ENCODE assay signal across 1 cellular context in the genomic region with DNA sequence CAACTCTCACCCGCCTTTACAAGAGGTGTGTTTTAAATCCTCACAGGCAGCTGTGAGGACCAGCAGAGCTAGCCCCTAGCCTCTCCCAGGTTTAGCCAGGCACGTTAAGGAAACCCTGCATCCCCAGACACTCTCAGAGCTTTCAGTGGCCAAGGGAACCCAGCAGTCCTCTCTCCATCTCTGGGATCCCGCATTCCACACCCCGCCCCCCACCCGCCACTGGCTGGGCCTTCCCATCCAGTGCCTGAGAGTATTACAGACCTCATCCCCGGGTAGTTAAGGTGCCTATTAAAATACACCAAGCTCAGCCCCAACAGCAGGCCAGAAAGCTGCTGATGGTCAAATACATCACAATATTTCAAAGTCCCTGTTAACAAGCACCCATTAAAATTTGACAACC.
TF ChIP-seq lines count a peak whose summit lies in the region.

No MANE protein-coding gene starts in this region.

TF ChIP-seq in GM23338, 12 proteins besides CTCF, POLR2A, EP300 and RAD21 (continued from another document):
- TF ChIP-seq, protein P1, sequence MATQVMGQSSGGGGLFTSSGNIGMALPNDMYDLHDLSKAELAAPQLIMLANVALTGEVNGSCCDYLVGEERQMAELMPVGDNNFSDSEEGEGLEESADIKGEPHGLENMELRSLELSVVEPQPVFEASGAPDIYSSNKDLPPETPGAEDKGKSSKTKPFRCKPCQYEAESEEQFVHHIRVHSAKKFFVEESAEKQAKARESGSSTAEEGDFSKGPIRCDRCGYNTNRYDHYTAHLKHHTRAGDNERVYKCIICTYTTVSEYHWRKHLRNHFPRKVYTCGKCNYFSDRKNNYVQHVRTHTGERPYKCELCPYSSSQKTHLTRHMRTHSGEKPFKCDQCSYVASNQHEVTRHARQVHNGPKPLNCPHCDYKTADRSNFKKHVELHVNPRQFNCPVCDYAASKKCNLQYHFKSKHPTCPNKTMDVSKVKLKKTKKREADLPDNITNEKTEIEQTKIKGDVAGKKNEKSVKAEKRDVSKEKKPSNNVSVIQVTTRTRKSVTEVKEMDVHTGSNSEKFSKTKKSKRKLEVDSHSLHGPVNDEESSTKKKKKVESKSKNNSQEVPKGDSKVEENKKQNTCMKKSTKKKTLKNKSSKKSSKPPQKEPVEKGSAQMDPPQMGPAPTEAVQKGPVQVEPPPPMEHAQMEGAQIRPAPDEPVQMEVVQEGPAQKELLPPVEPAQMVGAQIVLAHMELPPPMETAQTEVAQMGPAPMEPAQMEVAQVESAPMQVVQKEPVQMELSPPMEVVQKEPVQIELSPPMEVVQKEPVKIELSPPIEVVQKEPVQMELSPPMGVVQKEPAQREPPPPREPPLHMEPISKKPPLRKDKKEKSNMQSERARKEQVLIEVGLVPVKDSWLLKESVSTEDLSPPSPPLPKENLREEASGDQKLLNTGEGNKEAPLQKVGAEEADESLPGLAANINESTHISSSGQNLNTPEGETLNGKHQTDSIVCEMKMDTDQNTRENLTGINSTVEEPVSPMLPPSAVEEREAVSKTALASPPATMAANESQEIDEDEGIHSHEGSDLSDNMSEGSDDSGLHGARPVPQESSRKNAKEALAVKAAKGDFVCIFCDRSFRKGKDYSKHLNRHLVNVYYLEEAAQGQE (IDR thresholded peaks at IDR 0.05; ENCODE audit: unreplicated experiment): no peak
- TF ChIP-seq CREB1 (CRISPR knock-in tag; IDR thresholded peaks at IDR 0.05; ENCODE audit: low read depth): no peak
- no peak for TF ChIP-seq ZNF331 (CRISPR knock-in tag; IDR thresholded peaks at IDR 0.05; ENCODE audit: low read depth)
- TF ChIP-seq, protein P2, sequence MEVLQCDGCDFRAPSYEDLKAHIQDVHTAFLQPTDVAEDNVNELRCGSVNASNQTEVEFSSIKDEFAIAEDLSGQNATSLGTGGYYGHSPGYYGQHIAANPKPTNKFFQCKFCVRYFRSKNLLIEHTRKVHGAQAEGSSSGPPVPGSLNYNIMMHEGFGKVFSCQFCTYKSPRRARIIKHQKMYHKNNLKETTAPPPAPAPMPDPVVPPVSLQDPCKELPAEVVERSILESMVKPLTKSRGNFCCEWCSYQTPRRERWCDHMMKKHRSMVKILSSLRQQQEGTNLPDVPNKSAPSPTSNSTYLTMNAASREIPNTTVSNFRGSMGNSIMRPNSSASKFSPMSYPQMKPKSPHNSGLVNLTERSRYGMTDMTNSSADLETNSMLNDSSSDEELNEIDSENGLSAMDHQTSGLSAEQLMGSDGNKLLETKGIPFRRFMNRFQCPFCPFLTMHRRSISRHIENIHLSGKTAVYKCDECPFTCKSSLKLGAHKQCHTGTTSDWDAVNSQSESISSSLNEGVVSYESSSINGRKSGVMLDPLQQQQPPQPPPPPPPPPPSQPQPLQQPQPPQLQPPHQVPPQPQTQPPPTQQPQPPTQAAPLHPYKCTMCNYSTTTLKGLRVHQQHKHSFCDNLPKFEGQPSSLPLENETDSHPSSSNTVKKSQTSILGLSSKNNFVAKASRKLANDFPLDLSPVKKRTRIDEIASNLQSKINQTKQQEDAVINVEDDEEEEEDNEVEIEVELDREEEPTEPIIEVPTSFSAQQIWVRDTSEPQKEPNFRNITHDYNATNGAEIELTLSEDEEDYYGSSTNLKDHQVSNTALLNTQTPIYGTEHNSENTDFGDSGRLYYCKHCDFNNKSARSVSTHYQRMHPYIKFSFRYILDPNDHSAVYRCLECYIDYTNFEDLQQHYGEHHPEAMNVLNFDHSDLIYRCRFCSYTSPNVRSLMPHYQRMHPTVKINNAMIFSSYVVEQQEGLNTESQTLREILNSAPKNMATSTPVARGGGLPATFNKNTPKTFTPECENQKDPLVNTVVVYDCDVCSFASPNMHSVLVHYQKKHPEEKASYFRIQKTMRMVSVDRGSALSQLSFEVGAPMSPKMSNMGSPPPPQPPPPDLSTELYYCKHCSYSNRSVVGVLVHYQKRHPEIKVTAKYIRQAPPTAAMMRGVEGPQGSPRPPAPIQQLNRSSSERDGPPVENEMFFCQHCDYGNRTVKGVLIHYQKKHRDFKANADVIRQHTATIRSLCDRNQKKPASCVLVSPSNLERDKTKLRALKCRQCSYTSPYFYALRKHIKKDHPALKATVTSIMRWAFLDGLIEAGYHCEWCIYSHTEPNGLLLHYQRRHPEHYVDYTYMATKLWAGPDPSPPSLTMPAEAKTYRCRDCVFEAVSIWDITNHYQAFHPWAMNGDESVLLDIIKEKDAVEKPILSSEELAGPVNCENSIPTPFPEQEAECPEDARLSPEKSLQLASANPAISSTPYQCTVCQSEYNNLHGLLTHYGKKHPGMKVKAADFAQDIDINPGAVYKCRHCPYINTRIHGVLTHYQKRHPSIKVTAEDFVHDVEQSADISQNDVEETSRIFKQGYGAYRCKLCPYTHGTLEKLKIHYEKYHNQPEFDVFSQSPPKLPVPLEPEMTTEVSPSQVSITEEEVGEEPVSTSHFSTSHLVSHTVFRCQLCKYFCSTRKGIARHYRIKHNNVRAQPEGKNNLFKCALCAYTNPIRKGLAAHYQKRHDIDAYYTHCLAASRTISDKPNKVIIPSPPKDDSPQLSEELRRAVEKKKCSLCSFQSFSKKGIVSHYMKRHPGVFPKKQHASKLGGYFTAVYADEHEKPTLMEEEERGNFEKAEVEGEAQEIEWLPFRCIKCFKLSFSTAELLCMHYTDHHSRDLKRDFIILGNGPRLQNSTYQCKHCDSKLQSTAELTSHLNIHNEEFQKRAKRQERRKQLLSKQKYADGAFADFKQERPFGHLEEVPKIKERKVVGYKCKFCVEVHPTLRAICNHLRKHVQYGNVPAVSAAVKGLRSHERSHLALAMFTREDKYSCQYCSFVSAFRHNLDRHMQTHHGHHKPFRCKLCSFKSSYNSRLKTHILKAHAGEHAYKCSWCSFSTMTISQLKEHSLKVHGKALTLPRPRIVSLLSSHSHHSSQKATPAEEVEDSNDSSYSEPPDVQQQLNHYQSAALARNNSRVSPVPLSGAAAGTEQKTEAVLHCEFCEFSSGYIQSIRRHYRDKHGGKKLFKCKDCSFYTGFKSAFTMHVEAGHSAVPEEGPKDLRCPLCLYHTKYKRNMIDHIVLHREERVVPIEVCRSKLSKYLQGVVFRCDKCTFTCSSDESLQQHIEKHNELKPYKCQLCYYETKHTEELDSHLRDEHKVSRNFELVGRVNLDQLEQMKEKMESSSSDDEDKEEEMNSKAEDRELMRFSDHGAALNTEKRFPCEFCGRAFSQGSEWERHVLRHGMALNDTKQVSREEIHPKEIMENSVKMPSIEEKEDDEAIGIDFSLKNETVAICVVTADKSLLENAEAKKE (CRISPR knock-in tag; IDR thresholded peaks at IDR 0.05): no peak
- TF ChIP-seq ZNF114 (CRISPR knock-in tag; IDR thresholded peaks at IDR 0.05): no peak
- no peak for TF ChIP-seq JUNB (IDR thresholded peaks at IDR 0.05; ENCODE audit: unreplicated experiment)
- TF ChIP-seq EZH2 (IDR thresholded peaks at IDR 0.05; ENCODE audit: low read depth, unreplicated experiment): no peak
- no peak for TF ChIP-seq POLR2AphosphoS5 (IDR thresholded peaks at IDR 0.05; ENCODE audit: low read depth)
- no peak for TF ChIP-seq STAT1 (IDR thresholded peaks at IDR 0.05; ENCODE audit: unreplicated experiment)
